ENCODE assay signal across 36 cellular contexts in the genomic region with DNA sequence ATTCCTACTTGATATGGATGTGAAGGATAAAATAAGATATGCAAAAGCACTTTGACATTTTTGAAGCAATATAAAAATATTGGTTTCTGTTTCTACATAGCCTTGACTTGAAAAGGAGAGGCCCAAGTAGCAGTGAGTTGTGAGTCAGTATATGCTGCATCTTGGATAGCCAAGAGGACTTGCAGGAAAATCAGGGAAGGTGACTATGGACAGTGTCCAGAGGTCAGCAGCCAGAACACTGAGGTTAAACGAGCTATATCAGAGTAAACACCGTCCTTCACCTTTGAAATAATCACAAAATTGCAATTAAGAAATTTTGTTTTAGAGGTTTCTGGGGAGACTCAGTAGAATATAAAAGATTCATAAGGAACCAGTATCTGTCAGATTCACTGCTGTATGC. TPM values are rescaled to one million over a fixed set of nuclear protein-coding genes. Genes with fewer than 3 reads are reported as not detected.
"Had no signal": no experiment of that assay in that cellular context is flagged by ENCODE, and none has a peak within 500 bp of the region (broad histone marks: within the 10 kb centered on the region; RNA-seq: fewer than 3 reads in every experiment).

No MANE protein-coding gene starts in this region.

- H3K27ac Mint-ChIP-seq: activated CD4-positive, alpha-beta memory T cell treated with anti-CD3 and anti-CD28 coated beads, Interleukin-2, amount 10 ng/mL, durations not matched to agents 7 days and 5 days; activated naive CD8-positive, alpha-beta T cell treated with anti-CD3 and anti-CD28 coated beads for 36 hours; activated T-cell treated with anti-CD3 and anti-CD28 coated beads, Interleukin-2, amount 50 U/mL, for 72 hours; activated T-helper 17 cell treated with anti-CD3 and anti-CD28 coated beads, Interleukin-2, amount 50 U/mL, for 72 hours had no signal

- H3K4me3 Mint-ChIP-seq: activated CD4-positive, alpha-beta memory T cell treated with anti-CD3 and anti-CD28 coated beads, Interleukin-2, amount 10 ng/mL, durations not matched to agents 7 days and 5 days; activated naive CD8-positive, alpha-beta T cell treated with anti-CD3 and anti-CD28 coated beads for 36 hours; activated T-cell treated with anti-CD3 and anti-CD28 coated beads, Interleukin-2, amount 50 U/mL, for 72 hours; activated T-helper 17 cell treated with anti-CD3 and anti-CD28 coated beads, Interleukin-2, amount 50 U/mL, for 72 hours had no signal

- H3K27ac ChIP-seq: brain microvascular endothelial cell, Peyer's patch, SJSA1, WERI-Rb-1 had no signal

- H3K27me3 Mint-ChIP-seq: activated naive CD8-positive, alpha-beta T cell treated with anti-CD3 and anti-CD28 coated beads for 36 hours had no signal

- ATAC-seq: activated T-cell treated with anti-CD3 and anti-CD28 coated beads, Interleukin-2, amount 50 U/mL, for 72 hours; activated T-helper 17 cell treated with anti-CD3 and anti-CD28 coated beads, Interleukin-2, amount 50 U/mL, for 72 hours; PC-3 had no signal

- H3K9me3 ChIP-seq: Peyer's patch, SJSA1 had no signal

- H3K9me3 Mint-ChIP-seq: activated CD4-positive, alpha-beta memory T cell treated with anti-CD3 and anti-CD28 coated beads, Interleukin-2, amount 10 ng/mL, durations not matched to agents 7 days and 5 days; activated naive CD8-positive, alpha-beta T cell treated with anti-CD3 and anti-CD28 coated beads for 36 hours; activated T-cell treated with anti-CD3 and anti-CD28 coated beads, Interleukin-2, amount 50 U/mL, for 72 hours; activated T-helper 17 cell treated with anti-CD3 and anti-CD28 coated beads, Interleukin-2, amount 50 U/mL, for 72 hours had no signal

- H3K4me3 ChIP-seq: Peyer's patch, SJSA1 had no signal

- DNase-seq: activated CD4-positive, alpha-beta memory T cell treated with anti-CD3 and anti-CD28 coated beads, Interleukin-2, amount 10 ng/mL, durations not matched to agents 7 days and 5 days; activated CD4-positive, alpha-beta T cell treated with anti-CD3 and anti-CD28 coated beads for 1 hour; activated CD4-positive, alpha-beta T cell treated with anti-CD3 and anti-CD28 coated beads for 48 hours; activated CD4-positive, CD25-positive, alpha-beta regulatory T cell; activated effector memory CD4-positive, alpha-beta T cell treated with anti-CD3 and anti-CD28 coated beads, Interleukin-2, amount 50 U/mL, for 16 hours; activated naive CD4-positive, alpha-beta T cell; activated naive CD4-positive, alpha-beta T cell treated with anti-CD3 and anti-CD28 coated beads, Interleukin-2, amount 50 U/mL, for 16 hours; activated naive CD8-positive, alpha-beta T cell treated with anti-CD3 and anti-CD28 coated beads for 36 hours; activated T-cell treated with anti-CD3 and anti-CD28 coated beads, Interleukin-2, amount 50 U/mL, for 1 hour; activated T-cell treated with anti-CD3 and anti-CD28 coated beads, Interleukin-2, amount 50 U/mL, for 72 hours; amniotic stem cell; aorta; brain microvascular endothelial cell; central memory CD4-positive, alpha-beta T cell; Karpas-422; NCI-H1048; NCI-H1436 treated with DMSO at 0.1 percent for 48 hours; NCI-H1694 treated with DMSO at 0.1 percent for 48 hours; NCI-H2029; NCI-H345; NCI-H524 treated with DMSO at 0.1 percent for 48 hours; NK-92 treated with Interleukin-12 subunit alpha and Interleukin-12 subunit beta, amount 100 ng/mL, for 24 hours; PC-3; Peyer's patch; RPMI8226; SHP77 treated with DMSO at 0.1 percent for 48 hours; SW 1271; T-helper 1 cell; T-helper 2 cell; T-helper 9 cell; WERI-Rb-1 had no signal

- H3K4me1 Mint-ChIP-seq: activated T-helper 17 cell treated with anti-CD3 and anti-CD28 coated beads, Interleukin-2, amount 50 U/mL, for 72 hours had no signal

- H3K27me3 ChIP-seq: brain microvascular endothelial cell, Peyer's patch had no signal

- H3K4me1 ChIP-seq: Peyer's patch, SJSA1 had no signal

RNA-seq across cellular contexts. Expression of gene AMPD1, which starts 6.6 kb away (rescaled TPM):
- total RNA-seq: activated CD4-positive, alpha-beta memory T cell treated with anti-CD3 and anti-CD28 coated beads, Interleukin-2, amount 10 ng/mL, durations not matched to agents 7 days and 5 days; activated CD8-positive, alpha-beta memory T cell treated with anti-CD3 and anti-CD28 coated beads for 36 hours; activated naive CD8-positive, alpha-beta T cell treated with anti-CD3 and anti-CD28 coated beads for 36 hours; activated T-helper 17 cell treated with anti-CD3 and anti-CD28 coated beads, Interleukin-2, amount 50 U/mL, for 72 hours; MCF 10A; NCI-H460; PC-3; SJSA1 had no signal
